In the genomic region with DNA sequence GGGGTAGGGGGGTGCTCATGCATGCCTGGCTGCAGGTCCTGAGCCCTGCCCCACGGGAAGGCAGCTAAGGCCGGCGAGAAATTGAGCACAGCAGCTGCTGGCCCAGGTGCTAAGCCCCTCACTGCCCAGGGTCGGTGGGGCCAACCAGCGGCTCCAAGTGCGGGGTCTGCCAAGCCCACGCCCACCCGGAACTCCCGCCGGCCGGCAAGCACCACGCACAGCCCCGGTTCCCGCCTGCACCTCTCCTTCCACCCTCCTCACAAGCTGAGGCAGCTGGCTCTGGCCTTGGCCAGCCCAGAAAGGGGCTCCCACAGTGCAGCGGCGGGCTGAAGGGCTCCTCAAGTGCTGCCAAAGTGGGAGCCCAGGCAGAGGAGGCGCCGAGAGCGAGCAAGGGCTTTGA, we compare ENCODE assay signal across 1 cellular context. TPM values are rescaled to one million over a fixed set of nuclear protein-coding genes. Genes with fewer than 3 reads are reported as not detected.
"Had no signal": no experiment of that assay in that cellular context is flagged by ENCODE, and none has a peak within 500 bp of the region (broad histone marks: within the 10 kb centered on the region; RNA-seq: fewer than 3 reads in every experiment).

No MANE protein-coding gene starts in this region.

RNA-seq across cellular contexts. Expression of gene HLTF, which starts 11.7 kb away (rescaled TPM):
- total RNA-seq: HT-29 had no signal
